ENCODE assay signal across 8 cellular contexts in the genomic region with DNA sequence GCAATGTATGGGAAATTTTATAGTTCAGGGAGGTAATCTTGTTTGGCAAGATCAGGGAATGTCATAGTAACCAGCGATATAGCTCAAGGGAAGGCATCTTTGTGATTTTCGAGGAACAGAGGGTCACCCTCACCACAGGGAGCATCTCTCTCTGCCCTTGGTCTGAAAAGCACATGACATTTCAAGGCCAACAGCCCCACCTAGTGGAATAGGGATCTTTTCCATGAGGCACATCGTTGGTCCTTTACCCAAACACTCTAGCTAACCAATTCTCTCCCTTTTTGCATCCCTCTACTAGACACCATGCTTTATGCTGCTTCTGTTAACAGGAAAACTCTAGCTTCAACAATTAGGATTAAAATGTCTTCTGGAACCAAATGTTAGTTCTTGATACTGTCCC.
DNase-seq lines count a peak whose midpoint lies in the region; ATAC-seq, FAIRE-seq and TF ChIP-seq lines count a peak whose summit lies in the region.

No MANE protein-coding gene starts in this region.

- H3K79me2 ChIP-seq in OCI-LY3 (ENCODE audit: low read length) = no peaks in the 10 kb centered on the region

- no peaks in the 10 kb centered on the region for H3K27me3 ChIP-seq in OCI-LY3 (ENCODE audit: low read depth, low read length)
- no peaks in the 10 kb centered on the region for H3K27me3 ChIP-seq in uterus

- no peaks in the 10 kb centered on the region for H3K36me3 Mint-ChIP-seq in progenitor cell of endocrine pancreas (ENCODE audit: insufficient read depth)

- H3K36me3 ChIP-seq in OCI-LY3 (replicated peaks; ENCODE audit: low read depth, low read length) (no peaks in the 10 kb centered on the region), uterus (no peaks in the 10 kb centered on the region)

- no peaks in the 10 kb centered on the region for H3K27me3 Mint-ChIP-seq in progenitor cell of endocrine pancreas

- CTCF ChIA-PET in A549 (lab: Yijun Ruan, JAX) = interaction anchor here (0.6 to 2.6 kb wide), 21 partner anchors 16 to 1570 kb away, joined by 3 to 15 read pairs (median 4); no protein-coding TSS in a partner anchor

- H2AFZ ChIP-seq in OCI-LY3 (ENCODE audit: low read depth, low read length) = no peak overlapping the region; the same call in 1 of the 2 replicates

- H4K20me1 ChIP-seq in OCI-LY3 (ENCODE audit: insufficient read depth, low read length) = no peaks in the 10 kb centered on the region

- H3K4me1 ChIP-seq in A549 (no peaks in the 10 kb centered on the region), OCI-LY3 (ENCODE audit: low read length) (no peaks in the 10 kb centered on the region), uterus (no peaks in the 10 kb centered on the region)

- no peak overlapping the region for H3K4me2 ChIP-seq in A549
- peak overlapping the region; percentile 34; the same call in 1 of the 2 replicates for H3K4me2 ChIP-seq in OCI-LY3 (ENCODE audit: low read length)

- no peak overlapping the region for H3K9ac ChIP-seq in OCI-LY3 (ENCODE audit: low read length)

- H3K27ac ChIP-seq in A549 (no peak overlapping the region), OCI-LY3 (ENCODE audit: low read length) (no peak overlapping the region), uterus (no peak overlapping the region)

- no peaks in the 10 kb centered on the region for H3K4me1 Mint-ChIP-seq in progenitor cell of endocrine pancreas (ENCODE audit: low read depth)

- DNase-seq in A549 (ENCODE audit: low read depth in 1 of 2, low spot score in 1 of 2) = peak; percentile 6 to 57
- peak; percentile 8 for DNase-seq in G401 (ENCODE audit: low spot score)
- DNase-seq in T47D (ENCODE audit: low read depth in 1 of 2, low spot score in 1 of 2) = peak; percentile 31 to 82
- no peak for DNase-seq in progenitor cell of endocrine pancreas (ENCODE audit: low spot score, unreplicated experiment)
- DNase-seq in lower leg skin (ENCODE audit: low spot score in 2 of 2) = no peak
- no peak for DNase-seq in uterus

- POLR2A ChIA-PET in A549 (lab: Yijun Ruan, JAX) = no interaction called here

- WGBS in A549 (ENCODE audit: missing lambda C conversion rate) = 13% methylated on average over 3 of the region's 3 CpGs
- WGBS in lower leg skin, 2 donors = 60 to 62% methylated on average over 3 of the region's 3 CpGs

- H3K9me3 ChIP-seq in A549 (no peaks in the 10 kb centered on the region), OCI-LY3 (ENCODE audit: insufficient read depth, low read length) (no peaks in the 10 kb centered on the region), uterus (no peaks in the 10 kb centered on the region)

- no peak for TF ChIP-seq EP300 in A549 (IDR thresholded peaks at IDR 0.05)

- no peak overlapping the region for H3K27ac Mint-ChIP-seq in progenitor cell of endocrine pancreas

- intact Hi-C loops in lower leg skin (cut with DNase I; ENCODE audit: low total_unique reads) (no loop called here), uterus (cut with DNase I; ENCODE audit: low total_unique reads) (no loop called here)

- in situ Hi-C loops in G401 (cut with HindIII; ENCODE audit: low sequenced_read_pairs) (no loop called here), T47D (cut with HindIII; ENCODE audit: low pct_unique_long_range_greater_than_20kb, low sequenced_read_pairs) (no loop called here)

- ATAC-seq in A549 = peak; percentile 83 to 91; a peak in 5 of 6 replicates
- peak; percentile 81 for ATAC-seq in HG02852 (IDR thresholded peaks at IDR 0.05; ENCODE audit: unreplicated experiment)

- H3K4me3 ChIP-seq in A549 (no peak overlapping the region), OCI-LY3 (ENCODE audit: low read length) (no peak overlapping the region), lower leg skin (ENCODE audit: low read depth, poor library complexity, severe bottlenecking) (no peak overlapping the region), uterus (no peak overlapping the region)

- TF ChIP-seq RAD21 in A549 (conservative IDR thresholded peaks at IDR 0.05 in 1 of 2, IDR thresholded peaks at IDR 0.05 in 1 of 2) = peak; percentile 66 to 76

- peak; percentile 47 for TF ChIP-seq CTCF in A549 (IDR thresholded peaks at IDR 0.05)
- peak; percentile 76 for TF ChIP-seq CTCF in OCI-LY3 (IDR thresholded peaks at IDR 0.05; ENCODE audit: low read depth, low read length)
- peak; percentile 14 for TF ChIP-seq CTCF in progenitor cell of endocrine pancreas (IDR thresholded peaks at IDR 0.05; ENCODE audit: unreplicated experiment)
- no peak for TF ChIP-seq CTCF in lower leg skin (IDR thresholded peaks at IDR 0.05)
- TF ChIP-seq CTCF in uterus (IDR thresholded peaks at IDR 0.05) = no peak

- no peak overlapping the region for H3K4me3 Mint-ChIP-seq in progenitor cell of endocrine pancreas (ENCODE audit: low read depth)

- peaks cover 48% of the 10 kb centered on the region for H3K9me3 Mint-ChIP-seq in progenitor cell of endocrine pancreas (ENCODE audit: low read depth)

- FAIRE-seq in A549 (lab: Jason Lieb, UNC) = no peak

- TF ChIP-seq POLR2A in A549 (IDR thresholded peaks at IDR 0.05; ENCODE audit: low read length) (no peak), lower leg skin (IDR thresholded peaks at IDR 0.05) (no peak), uterus (IDR thresholded peaks at IDR 0.05) (no peak)

TF ChIP-seq in A549, 52 proteins besides CTCF, POLR2A, EP300 and RAD21:
- TF ChIP-seq POLR2AphosphoS2 (conservative IDR thresholded peaks at IDR 0.05; ENCODE audit: low read length) (no peak), SMC3 (IDR thresholded peaks at IDR 0.05) (peak; percentile 44; the same call in 2 of the 3 replicates)

Comparison
In these comparisons a context has a peak if more than half of its experiments do, and no peak if none do; other contexts are left out.
1. DNase-seq: peak in A549 (2 of 2), G401 (single experiment) and T47D (2 of 2); none in progenitor cell of endocrine pancreas (single experiment), lower leg skin (0 of 2) and uterus (0 of 2).
2. CTCF ChIP-seq: peak in A549 (single experiment), OCI-LY3 (single experiment) and progenitor cell of endocrine pancreas (single experiment); none in lower leg skin (0 of 3) and uterus (0 of 4).